ENCODE assay signal across 21 cellular contexts in the genomic region with DNA sequence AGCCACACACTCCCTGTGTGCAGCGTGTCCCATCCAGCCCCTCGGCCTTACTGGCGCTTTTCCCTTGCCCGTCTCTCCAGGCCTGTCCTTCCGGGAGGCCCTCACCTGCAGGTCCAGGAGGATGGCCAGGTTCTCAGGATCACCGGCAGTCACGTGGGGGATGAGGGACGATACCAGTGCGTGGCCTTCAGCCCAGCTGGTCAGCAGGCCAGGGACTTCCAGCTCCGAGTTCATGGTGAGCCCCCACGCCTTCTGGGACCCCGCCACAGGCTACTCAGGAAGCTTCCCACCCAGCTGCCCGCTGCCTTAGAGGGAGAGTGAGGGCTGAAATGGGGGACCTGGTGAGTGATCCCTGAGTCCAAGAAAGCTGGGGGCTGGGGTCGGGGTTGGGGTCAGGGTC.
"Had no signal": no experiment of that assay in that cellular context is flagged by ENCODE, and none has a peak within 500 bp of the region (broad histone marks: within the 10 kb centered on the region; RNA-seq: fewer than 3 reads in every experiment).

No MANE protein-coding gene starts in this region.

- H3K9ac ChIP-seq: neural progenitor cell, parathyroid adenoma had no signal

- H3K36me3 Mint-ChIP-seq: mesothelial cell of epicardium; natural killer cell treated with Interleukin-12 subunit alpha and Interleukin-12 subunit beta and Interleukin-15 and Interleukin-18, amount 100 ng/mL, for 72 hours; neural progenitor cell; stimulated activated naive B cell treated with anti-CD40 and anti-IgM and Interleukin-4, amounts not matched to agents 10 μg/mL and 1 μg/mL and 100 μg/mL, for 72 hours had no signal

- H3K79me2 ChIP-seq: hepatocyte, parathyroid adenoma had no signal

- H3K4me1 Mint-ChIP-seq: mesothelial cell of epicardium; stimulated activated naive CD8-positive, alpha-beta T cell treated with anti-CD3 and anti-CD28 coated beads, Interleukin-15, amount 100 ng/mL, for 72 hours had no signal

- H3K4me2 ChIP-seq: hepatocyte, neural progenitor cell had no signal

- DNase-seq: caudate nucleus; effector CD4-positive, alpha-beta T cell; foreskin fibroblast; left colon; occipital lobe; psoas muscle; retina; right lobe of liver; stimulated activated CD4-positive, alpha-beta T cell treated with anti-CD3 and anti-CD28 coated beads, Interleukin-4, amount 100 ng/mL, for 24 hours; stimulated activated naive B cell treated with anti-CD40 and anti-IgM and Interleukin-4, amounts not matched to agents 10 μg/mL and 1 μg/mL and 100 μg/mL, for 72 hours; stimulated activated naive CD8-positive, alpha-beta T cell treated with anti-CD3 and anti-CD28 coated beads, Interleukin-15, amount 100 ng/mL, for 72 hours; testis had no signal

- H3K4me1 ChIP-seq: esophagus muscularis mucosa, gastroesophageal sphincter, neural progenitor cell, parathyroid adenoma, psoas muscle, right lobe of liver, testis had no signal

- H3K27ac Mint-ChIP-seq: mesothelial cell of epicardium; natural killer cell treated with Interleukin-12 subunit alpha and Interleukin-12 subunit beta and Interleukin-15 and Interleukin-18, amount 100 ng/mL, for 72 hours; neural progenitor cell; stimulated activated naive B cell treated with anti-CD40 and anti-IgM and Interleukin-4, amounts not matched to agents 10 μg/mL and 1 μg/mL and 100 μg/mL, for 72 hours had no signal

- H3K4me3 Mint-ChIP-seq: mesothelial cell of epicardium; natural killer cell treated with Interleukin-12 subunit alpha and Interleukin-12 subunit beta and Interleukin-15 and Interleukin-18, amount 100 ng/mL, for 72 hours; neural progenitor cell; stimulated activated naive B cell treated with anti-CD40 and anti-IgM and Interleukin-4, amounts not matched to agents 10 μg/mL and 1 μg/mL and 100 μg/mL, for 72 hours; stimulated activated naive CD8-positive, alpha-beta T cell treated with anti-CD3 and anti-CD28 coated beads, Interleukin-15, amount 100 ng/mL, for 72 hours had no signal

- H3K27ac ChIP-seq: coronary artery, esophagus muscularis mucosa, gastroesophageal sphincter, hepatocyte, neural progenitor cell, parathyroid adenoma, psoas muscle, right lobe of liver, testis had no signal

- H2AFZ ChIP-seq: hepatocyte, neural progenitor cell, parathyroid adenoma had no signal

- H3K4me3 ChIP-seq: coronary artery, esophagus muscularis mucosa, gastroesophageal sphincter, hepatocyte, neural progenitor cell, psoas muscle, right lobe of liver, testis, tibial nerve had no signal

- H3K9me3 ChIP-seq: esophagus muscularis mucosa, gastroesophageal sphincter, psoas muscle, right lobe of liver, testis, tibial nerve had no signal

- H3K36me3 ChIP-seq: neural progenitor cell, right lobe of liver, tibial nerve had no signal

- ATAC-seq: gastroesophageal sphincter; natural killer cell treated with Interleukin-12 subunit alpha and Interleukin-12 subunit beta and Interleukin-15 and Interleukin-18, amount 100 ng/mL, for 72 hours; psoas muscle; right lobe of liver; stimulated activated naive CD8-positive, alpha-beta T cell treated with anti-CD3 and anti-CD28 coated beads, Interleukin-15, amount 100 ng/mL, for 72 hours had no signal

- H3K27me3 ChIP-seq: esophagus muscularis mucosa, gastroesophageal sphincter, hepatocyte, neural progenitor cell, right lobe of liver, testis, tibial nerve had no signal

- H3K9me3 Mint-ChIP-seq: mesothelial cell of epicardium; natural killer cell treated with Interleukin-12 subunit alpha and Interleukin-12 subunit beta and Interleukin-15 and Interleukin-18, amount 100 ng/mL, for 72 hours; neural progenitor cell; stimulated activated naive B cell treated with anti-CD40 and anti-IgM and Interleukin-4, amounts not matched to agents 10 μg/mL and 1 μg/mL and 100 μg/mL, for 72 hours; stimulated activated naive CD8-positive, alpha-beta T cell treated with anti-CD3 and anti-CD28 coated beads, Interleukin-15, amount 100 ng/mL, for 72 hours had no signal

- H3K27me3 Mint-ChIP-seq: natural killer cell treated with Interleukin-12 subunit alpha and Interleukin-12 subunit beta and Interleukin-15 and Interleukin-18, amount 100 ng/mL, for 72 hours; stimulated activated naive B cell treated with anti-CD40 and anti-IgM and Interleukin-4, amounts not matched to agents 10 μg/mL and 1 μg/mL and 100 μg/mL, for 72 hours; stimulated activated naive CD8-positive, alpha-beta T cell treated with anti-CD3 and anti-CD28 coated beads, Interleukin-15, amount 100 ng/mL, for 72 hours had no signal
